Comparison of ENCODE assay signal across 8 cellular contexts in the genomic region with DNA sequence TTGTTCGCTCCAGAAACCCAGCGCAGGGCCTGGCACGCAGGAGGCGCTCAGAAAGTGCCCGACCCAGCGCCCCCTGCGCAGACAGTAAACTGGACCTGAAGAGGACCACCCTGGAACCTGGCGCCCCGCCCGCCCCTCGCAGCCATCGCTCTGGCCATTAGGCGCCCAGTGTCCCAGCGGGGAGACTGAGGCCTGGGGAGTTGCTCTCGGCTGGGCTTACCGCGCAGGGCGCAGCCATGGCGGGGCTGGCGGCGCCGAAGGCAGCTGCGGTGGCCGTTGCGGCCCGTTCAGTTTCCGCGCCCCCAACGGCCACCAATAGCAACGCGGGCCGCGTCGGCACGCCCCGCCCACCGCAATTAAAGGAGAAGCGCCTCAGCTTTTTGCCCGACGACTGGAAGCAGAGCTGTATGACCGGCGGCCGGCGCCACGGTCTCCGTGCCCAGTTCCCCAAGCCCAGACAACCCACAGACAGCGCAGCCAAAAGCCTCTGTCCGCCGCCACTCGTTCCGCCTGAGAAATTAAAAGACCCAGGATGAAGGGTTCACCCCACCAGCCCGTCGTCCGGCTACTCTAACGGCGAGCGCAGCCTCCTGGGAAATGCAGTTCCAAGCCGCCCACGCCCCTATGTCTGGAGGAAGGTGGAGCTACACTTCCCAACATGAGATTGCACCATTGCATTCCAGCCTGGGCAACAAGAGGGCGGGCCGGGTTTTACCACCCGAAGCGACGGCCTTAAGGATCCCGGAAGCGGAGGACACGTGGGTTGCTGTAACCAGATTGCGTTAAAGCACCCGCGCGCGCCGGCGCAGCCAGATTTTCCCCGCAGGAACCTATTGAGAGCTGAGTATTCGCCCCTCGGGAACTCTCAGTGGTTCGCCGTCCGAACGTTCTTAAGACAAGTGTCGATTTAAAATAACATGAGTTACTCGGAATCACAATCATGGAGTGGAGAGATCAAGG. TPM values are rescaled to one million over a fixed set of nuclear protein-coding genes. Genes with fewer than 3 reads are reported as not detected.
A peak's percentile ranks its signal among the peaks of the same experiment; 100 is the strongest.
DNase-seq lines count a peak whose midpoint lies in the region; ATAC-seq and TF ChIP-seq lines count a peak whose summit lies in the region.

A gene (minus strand): TSS at position 289 of the 960 bp plus-strand sequence. CDS start 51 bp downstream, at position 238.

- no peaks in the 10 kb centered on the region for H3K27me3 ChIP-seq in HUES64 (ENCODE audit: insufficient read depth, low read length)
- H3K27me3 ChIP-seq in OCI-LY3 (ENCODE audit: low read depth, low read length): no peaks in the 10 kb centered on the region

- in situ Hi-C loops in endometrial microvascular endothelial cells (cut with HindIII; ENCODE audit: inconsistent ontology term, low pct_unique_long_range_greater_than_20kb, low sequenced_read_pairs): loop anchor here (5.0 kb wide), 1 partner anchor 107 kb away; no protein-coding TSS in a partner anchor

- H3K9me3 ChIP-seq in HUES64 (ENCODE audit: insufficient read depth, low read depth, low read length): no peaks in the 10 kb centered on the region
- no peaks in the 10 kb centered on the region for H3K9me3 ChIP-seq in OCI-LY3 (ENCODE audit: insufficient read depth, low read length)
- H3K9me3 ChIP-seq in mesodermal cell (ENCODE audit: control insufficient read depth, low read length): no peaks in the 10 kb centered on the region

- H3K27ac ChIP-seq in HUES64 (ENCODE audit: low read depth, low read length): peak within 1 kb of the TSS; percentile 41
- H3K27ac ChIP-seq in OCI-LY3 (ENCODE audit: low read length): peak within 1 kb of the TSS; percentile 58
- peak within 1 kb of the TSS; percentile 88 for H3K27ac ChIP-seq in mesodermal cell (ENCODE audit: low read depth, low read length, severe bottlenecking)

- peaks cover 20% of the 10 kb centered on the region for H3K79me2 ChIP-seq in OCI-LY3 (ENCODE audit: low read length)

- H3K4me2 ChIP-seq in OCI-LY3 (ENCODE audit: low read length): peak within 1 kb of the TSS; percentile 82

- H3K4me1 ChIP-seq in HUES64 (ENCODE audit: insufficient read depth, low read length): no peaks in the 10 kb centered on the region
- peaks cover 10% of the 10 kb centered on the region for H3K4me1 ChIP-seq in OCI-LY3 (ENCODE audit: low read length)
- H3K4me1 ChIP-seq in mesodermal cell (ENCODE audit: control insufficient read depth, insufficient read depth, low read length, poor library complexity, severe bottlenecking): peaks cover 12% of the 10 kb centered on the region

- H4K20me1 ChIP-seq in OCI-LY3 (ENCODE audit: insufficient read depth, low read length): no peaks in the 10 kb centered on the region

- 1% methylated on average over 83 of the region's 83 CpGs for WGBS in HUES64
- 1% methylated on average over 69 to 83 of the region's 83 CpGs for WGBS in mesodermal cell (ENCODE audit: insufficient coverage in 2 of 2), 2 experiments

- TF ChIP-seq CTCF in OCI-LY3 (IDR thresholded peaks at IDR 0.05; ENCODE audit: low read depth, low read length): no peak

- H2AFZ ChIP-seq in OCI-LY3 (ENCODE audit: low read depth, low read length): peak within 1 kb of the TSS; percentile 85

- DNase-seq in D341Med (ENCODE audit: low spot score): peak; percentile 96
- DNase-seq in activated CD8-positive, alpha-beta memory T cell treated with anti-CD3 and anti-CD28 coated beads, Interleukin-2, amount 50 U/mL, for 4 hours: peak; percentile 85
- peak; percentile 69 for DNase-seq in stimulated activated CD8-positive, alpha-beta memory T cell treated with anti-CD3 and anti-CD28 coated beads, Interleukin-15, amount 100 ng/mL, for 24 hours (ENCODE audit: low read depth)

- H3K36me3 ChIP-seq in HUES64 (ENCODE audit: insufficient read depth, low read length): peaks cover 11% of the 10 kb centered on the region
- peaks cover 4% of the 10 kb centered on the region for H3K36me3 ChIP-seq in OCI-LY3 (replicated peaks; ENCODE audit: low read depth, low read length)
- peaks cover 18% of the 10 kb centered on the region for H3K36me3 ChIP-seq in mesodermal cell (ENCODE audit: control insufficient read depth, insufficient read depth, low read length)

- ATAC-seq in GM21515 (IDR thresholded peaks at IDR 0.05; ENCODE audit: unreplicated experiment): peak; percentile 71

- peak within 1 kb of the TSS; percentile 74 for H3K9ac ChIP-seq in HUES64 (ENCODE audit: low read depth, low read length)
- H3K9ac ChIP-seq in OCI-LY3 (ENCODE audit: low read length): peak within 1 kb of the TSS; percentile 86

- H3K4me3 ChIP-seq in HUES64 (ENCODE audit: low read length): peak within 1 kb of the TSS; percentile 79
- H3K4me3 ChIP-seq in OCI-LY3 (ENCODE audit: low read length): peak within 1 kb of the TSS; percentile 89
- H3K4me3 ChIP-seq in mesodermal cell (ENCODE audit: extremely low read depth, insufficient read depth, low read length, poor library complexity, severe bottlenecking): peak within 1 kb of the TSS; percentile 86

RNA-seq across cellular contexts. Expression of the gene that starts here (rescaled TPM):
- 24.0 TPM for polyA plus RNA-seq in HUES64 (2013, experiment 1 of 2)
- polyA plus RNA-seq in HUES64 (2013, experiment 2 of 2): 22.6 TPM
- total RNA-seq in endometrial microvascular endothelial cells (ENCODE audit: inconsistent ontology term): 12.6 TPM
- 15.7 TPM for polyA plus RNA-seq in mesodermal cell (2013, experiment 1 of 2)
- polyA plus RNA-seq in mesodermal cell (2013, experiment 2 of 2): 14.9 TPM

Comparison
In these comparisons a context has a peak if more than half of its experiments do, and no peak if none do; other contexts are left out.
1. Peak in every context shown above with its lines: DNase-seq, ATAC-seq, H3K4me3 ChIP-seq and H3K27ac ChIP-seq.